In genomic region chr1:36450270-36450918, GRCh38 we compare ENCODE assay signal across 8 cellular contexts. TPM values are rescaled to one million over a fixed set of nuclear protein-coding genes. Genes with fewer than 3 reads are reported as not detected.
A peak's percentile ranks its signal among the peaks of the same experiment; 100 is the strongest.
DNase-seq lines count a peak whose midpoint lies in the region; ATAC-seq and TF ChIP-seq lines count a peak whose summit lies in the region.

OSCP1 (minus strand) TSS chr1:36450451; CDS start chr1:36450369, 82 bp downstream.

- DNase-seq in NCI-H82 (lab: John Stamatoyannopoulos, UW) (peak; percentile 98), lung (ENCODE audit: low spot score) (peak; percentile 94)
- DNase-seq in activated CD8-positive, alpha-beta memory T cell treated with anti-CD3 and anti-CD28 coated beads for 4 hours (ENCODE audit: low read depth in 2 of 2): peak; percentile 64 to 74
- peak; percentile 79 for DNase-seq in effector CD8-positive, alpha-beta T cell (lab: John Stamatoyannopoulos, UW)
- DNase-seq in stimulated activated CD4-positive, alpha-beta T cell treated with anti-CD3 and anti-CD28 coated beads, TNF-alpha, amount 100 ng/mL, for 24 hours (ENCODE audit: low read depth in 3 of 3): peak; percentile 73 to 84 (median 75)

- ATAC-seq in GM19395 (IDR thresholded peaks at IDR 0.05; ENCODE audit: unreplicated experiment): peak; percentile 96
- ATAC-seq in HG03565 (IDR thresholded peaks at IDR 0.05; ENCODE audit: unreplicated experiment): peak; percentile 93
- peak; percentile 99 for ATAC-seq in lung (ENCODE audit: insufficient read depth, low FRiP score)

- no peaks in the 10 kb centered on the region for H3K27me3 ChIP-seq in lung (ENCODE audit: control insufficient read depth, insufficient read depth)

- TF ChIP-seq CTCF in C4-2B (conservative IDR thresholded peaks at IDR 0.05): no peak
- no peak for TF ChIP-seq CTCF in lung (IDR thresholded peaks at IDR 0.05; ENCODE audit: control extremely low read depth, extremely low read depth)

- H3K4me3 ChIP-seq in lung: peak within 1 kb of the TSS; percentile 49

- 1% methylated on average over 47 to 48 of the region's 48 CpGs for WGBS in lung, 2 donors

- H3K27ac ChIP-seq in C4-2B (peak within 1 kb of the TSS; percentile 76), lung (ENCODE audit: low read depth in 1 of 2, low read length in 1 of 2) (peak within 1 kb of the TSS; percentile 96 to 99)

- H3K36me3 ChIP-seq in lung (ENCODE audit: control insufficient read depth in 2 of 2, insufficient read depth in 2 of 2, low read length in 2 of 2): peaks cover 6 to 8% of the 10 kb centered on the region in 2 donors

- peaks cover 0 to 2% of the 10 kb centered on the region in 2 donors for H3K4me1 ChIP-seq in lung (ENCODE audit: control insufficient read depth in 2 of 2, insufficient read depth in 2 of 2, low read length in 2 of 2)

- H3K9me3 ChIP-seq in lung (ENCODE audit: control insufficient read depth in 2 of 2, insufficient read depth in 1 of 2, low read length in 1 of 2): peaks cover 0 to under 1% of the 10 kb centered on the region in 2 donors

RNA-seq across cellular contexts. Expression of gene OSCP1, which starts in this region (rescaled TPM):
- total RNA-seq in lung: 10 to 100 TPM; 28.6 to 31.4 TPM
- 10 to 100 TPM; 16.9 to 17.8 TPM for polyA plus RNA-seq in lung

Comparison
In these comparisons a context has a peak if more than half of its experiments do, and no peak if none do; other contexts are left out.
1. Peak in every context shown above with its lines: DNase-seq, ATAC-seq, H3K4me3 ChIP-seq and H3K27ac ChIP-seq.